Comparison of ENCODE assay signal across 8 cellular contexts in the genomic region with DNA sequence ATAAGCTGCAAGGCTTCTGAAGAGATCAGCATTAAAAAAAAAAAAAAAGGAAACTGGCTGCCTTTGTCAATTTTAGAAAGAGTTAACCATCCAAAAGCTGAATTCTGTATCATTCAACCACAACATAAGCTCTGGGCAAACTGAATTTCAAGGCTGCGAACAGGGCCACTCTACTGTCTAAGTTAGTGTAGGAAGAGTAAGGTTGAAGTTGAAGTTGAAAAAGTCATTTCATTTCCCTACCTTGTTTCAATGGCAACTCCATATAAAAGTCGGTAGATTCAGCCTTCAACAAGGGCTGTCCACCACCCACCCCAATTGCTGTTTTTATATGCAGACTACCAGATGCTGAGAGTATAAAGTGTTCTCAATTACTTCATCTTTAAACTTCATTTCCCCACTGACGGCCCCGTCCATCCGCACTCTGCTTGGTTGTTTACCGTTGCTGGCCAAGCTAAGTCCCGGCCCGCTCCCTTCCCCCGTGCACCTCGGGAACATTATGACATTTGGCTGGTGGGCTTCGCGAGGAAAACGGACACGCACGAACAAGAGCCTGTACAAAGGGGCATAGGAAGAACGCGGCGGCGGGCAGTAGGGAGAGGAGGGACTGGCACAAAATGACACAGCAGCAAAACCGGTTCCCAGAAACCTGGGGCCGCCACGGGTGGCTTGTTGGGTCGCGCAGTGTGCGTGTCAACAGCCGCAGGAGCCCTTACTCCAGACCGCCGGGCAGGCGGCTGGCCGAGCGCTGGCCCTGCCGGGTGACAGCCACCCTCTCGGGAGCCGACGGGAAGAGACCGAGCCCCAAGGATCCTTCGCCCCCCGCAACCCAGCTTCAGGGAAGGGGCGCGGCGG. TPM values are rescaled to one million over a fixed set of nuclear protein-coding genes. Genes with fewer than 3 reads are reported as not detected.
DNase-seq lines count a peak whose midpoint lies in the region; ATAC-seq and TF ChIP-seq lines count a peak whose summit lies in the region.

No MANE protein-coding gene starts in this region.

- intact Hi-C loops in Calu3 (cut with micrococcal nuclease; ENCODE audit: unreplicated experiment), result loop anchor here (5.0 kb wide), 1 partner anchor 110 kb away; a partner anchor contains a TSS

- no peak overlapping the region for H2BK12ac ChIP-seq in mesenchymal stem cell (ENCODE audit: low read length in 2 of 2)

- no peak for TF ChIP-seq CTCF in Calu3 (IDR thresholded peaks at IDR 0.05; ENCODE audit: unreplicated experiment)
- no peak for TF ChIP-seq CTCF in WTC11 (IDR thresholded peaks at IDR 0.05)

- H3K27me3 Mint-ChIP-seq in Calu3 (ENCODE audit: unreplicated experiment), result no peaks in the 10 kb centered on the region
- peaks cover 13% of the 10 kb centered on the region for H3K27me3 Mint-ChIP-seq in WTC11 (ENCODE audit: low read depth)
- H3K27me3 Mint-ChIP-seq in effector memory CD8-positive, alpha-beta T cell, result no peaks in the 10 kb centered on the region

- H3K4me1 Mint-ChIP-seq in Calu3 (ENCODE audit: low read depth, unreplicated experiment) (peaks cover 18% of the 10 kb centered on the region), WTC11 (peaks cover 32% of the 10 kb centered on the region)
- H3K4me1 Mint-ChIP-seq in effector memory CD8-positive, alpha-beta T cell (ENCODE audit: low read depth in 2 of 2), result peaks cover 40 to 44% of the 10 kb centered on the region in 2 donors

- POLR2A ChIA-PET in WTC11 (lab: Charles Lee), result interaction anchor here (0.9 to 2.9 kb wide), 3 partner anchors 23 to 272 kb away, joined by 3 to 28 read pairs (median 4); a partner anchor contains a TSS

- H2BK15ac ChIP-seq in mesenchymal stem cell (ENCODE audit: low read depth, poor library complexity, severe bottlenecking), result peak overlapping the region; percentile 48

- H3K4ac ChIP-seq in mesenchymal stem cell (ENCODE audit: low read depth in 1 of 2, low read length in 2 of 2), result no peak overlapping the region

- H3K9me3 Mint-ChIP-seq in Calu3 (ENCODE audit: low read depth, unreplicated experiment) (no peaks in the 10 kb centered on the region), WTC11 (no peaks in the 10 kb centered on the region)
- no peaks in the 10 kb centered on the region for H3K9me3 Mint-ChIP-seq in effector memory CD8-positive, alpha-beta T cell

- peak; percentile 15 for ATAC-seq in GM19452 (IDR thresholded peaks at IDR 0.05; ENCODE audit: unreplicated experiment)
- ATAC-seq in WTC11, result no peak; the same call in 1 of the 2 replicates
- no peak for ATAC-seq in effector memory CD8-positive, alpha-beta T cell (replicated peaks)

- no peak overlapping the region for H4K91ac ChIP-seq in mesenchymal stem cell (ENCODE audit: low read length)

- peak; percentile 49 for DNase-seq in Calu3
- peak; percentile 22 for DNase-seq in HS-27A (ENCODE audit: low read depth)
- peak; percentile 33 for DNase-seq in WTC11 (ENCODE audit: low spot score)
- peak in 2 of 3 experiments; percentile 12 to 13 for DNase-seq in effector memory CD8-positive, alpha-beta T cell
- DNase-seq in mesenchymal stem cell, result peak; percentile 72
- no peak for DNase-seq in NCI-H2196 (lab: John Stamatoyannopoulos, UW; ENCODE audit: unreplicated experiment)

- H3K36me3 ChIP-seq in mesenchymal stem cell (ENCODE audit: control insufficient read depth in 1 of 2, insufficient read depth in 2 of 2, low read depth in 1 of 2, low read length in 2 of 2), result no peaks in the 10 kb centered on the region
- no peaks in the 10 kb centered on the region for H3K36me3 ChIP-seq in subcutaneous abdominal adipose tissue (ENCODE audit: control insufficient read depth in 5 of 5, insufficient read depth in 5 of 5, low read length in 5 of 5)

- TSS peak; percentile 42 for BruUV-seq in Calu3 (replicated peaks; lab: Mats Ljungman, UMichigan)

- no peak overlapping the region for H2BK5ac ChIP-seq in mesenchymal stem cell (ENCODE audit: low read depth, low read length, poor library complexity, severe bottlenecking)

- peak overlapping the region; percentile 33 for H2AFZ ChIP-seq in mesenchymal stem cell (ENCODE audit: low read depth, low read length)

- H3K36me3 Mint-ChIP-seq in Calu3 (ENCODE audit: insufficient read depth, unreplicated experiment) (peaks cover 40% of the 10 kb centered on the region), WTC11 (no peaks in the 10 kb centered on the region)
- H3K36me3 Mint-ChIP-seq in effector memory CD8-positive, alpha-beta T cell (ENCODE audit: insufficient read depth), result peaks cover 24% of the 10 kb centered on the region

- no peaks in the 10 kb centered on the region for H3K9me3 ChIP-seq in mesenchymal stem cell (ENCODE audit: control insufficient read depth, low read length)
- no peaks in the 10 kb centered on the region for H3K9me3 ChIP-seq in subcutaneous abdominal adipose tissue (ENCODE audit: control insufficient read depth in 5 of 5, low read length in 5 of 5)

- no peak overlapping the region for H3K14ac ChIP-seq in mesenchymal stem cell (ENCODE audit: low read length in 2 of 2)

- no peak overlapping the region for H3K23ac ChIP-seq in mesenchymal stem cell (ENCODE audit: low read length in 2 of 2)

- H3K4me1 ChIP-seq in mesenchymal stem cell (ENCODE audit: control insufficient read depth, insufficient read depth, low read depth, low read length), result peaks cover 2% of the 10 kb centered on the region
- peaks cover 6 to 36% (median 32%) of the 10 kb centered on the region in 5 donors for H3K4me1 ChIP-seq in subcutaneous abdominal adipose tissue (ENCODE audit: control insufficient read depth in 5 of 5, insufficient read depth in 5 of 5, low read length in 5 of 5)

- peak overlapping the region; percentile 12 to 41 for H3K18ac ChIP-seq in mesenchymal stem cell (ENCODE audit: low read depth in 1 of 2, low read length in 2 of 2)

- no peak overlapping the region for H4K8ac ChIP-seq in mesenchymal stem cell (ENCODE audit: low read length)

- H3K27me3 ChIP-seq in mesenchymal stem cell (ENCODE audit: control insufficient read depth in 1 of 2, insufficient read depth in 1 of 2, low read length in 2 of 2) (no peaks in the 10 kb centered on the region), subcutaneous abdominal adipose tissue (ENCODE audit: control insufficient read depth in 5 of 5, insufficient read depth in 4 of 5, low read length in 5 of 5) (no peaks in the 10 kb centered on the region)

- H3K27ac ChIP-seq in mesenchymal stem cell (ENCODE audit: low read length, poor library complexity, severe bottlenecking), result no peak overlapping the region
- peak overlapping the region; percentile 41 for H3K27ac ChIP-seq in subcutaneous abdominal adipose tissue (ENCODE audit: low read depth, low read length)

- H3K4me3 Mint-ChIP-seq in Calu3 (ENCODE audit: low read depth, unreplicated experiment), result peak overlapping the region; percentile 93
- H3K4me3 Mint-ChIP-seq in WTC11, result peak overlapping the region; percentile 92
- H3K4me3 Mint-ChIP-seq in effector memory CD8-positive, alpha-beta T cell, result peak overlapping the region; percentile 99

- CTCF ChIA-PET in Calu3 (lab: Charles Lee) (interaction anchor here (0.7 kb wide), 1 partner anchor 62 kb away, joined by 3 read pairs; no protein-coding TSS in a partner anchor), WTC11 (lab: Charles Lee) (interaction anchor here (0.7 to 1.3 kb wide), 3 partner anchors 12 to 272 kb away, joined by 3 to 6 read pairs (median 4); a partner anchor contains a TSS)

- H3K9ac ChIP-seq in mesenchymal stem cell (ENCODE audit: low read length) (peak overlapping the region; percentile 99), subcutaneous abdominal adipose tissue (ENCODE audit: low read length in 5 of 5) (peak overlapping the region in 4 of 5 donors; percentile 68 to 84 (median 84))

- H3K4me3 ChIP-seq in mesenchymal stem cell (ENCODE audit: insufficient read depth in 1 of 2, low read depth in 1 of 2, low read length in 2 of 2), result peak overlapping the region; percentile 80 to 95
- H3K4me3 ChIP-seq in subcutaneous abdominal adipose tissue (ENCODE audit: low read depth in 1 of 5, low read length in 5 of 5), result peak overlapping the region; percentile 70 to 93 (median 80)

- WGBS in mesenchymal stem cell, result under 1% methylated on average over 39 of the region's 41 CpGs

- H2BK120ac ChIP-seq in mesenchymal stem cell (ENCODE audit: low read depth, low read length), result no peak overlapping the region

- peak overlapping the region; percentile 86 for H3K27ac Mint-ChIP-seq in Calu3 (ENCODE audit: unreplicated experiment)
- H3K27ac Mint-ChIP-seq in WTC11, result peak overlapping the region; percentile 54; the same call in 1 of the 2 replicates
- peak overlapping the region; percentile 99 for H3K27ac Mint-ChIP-seq in effector memory CD8-positive, alpha-beta T cell

- no peak overlapping the region for H2AK5ac ChIP-seq in mesenchymal stem cell (ENCODE audit: low read length, severe bottlenecking)

- H3K79me1 ChIP-seq in mesenchymal stem cell (replicated peaks; ENCODE audit: low read length, poor library complexity, severe bottlenecking), result peaks cover 4% of the 10 kb centered on the region

- H3K4me2 ChIP-seq in mesenchymal stem cell (ENCODE audit: low read length, poor library complexity, severe bottlenecking), result peak overlapping the region; percentile 73

TF ChIP-seq in WTC11, 78 proteins besides CTCF, POLR2A, EP300 and RAD21 (continues in another document):
- TF ChIP-seq TP53 (CRISPR knock-in tag; IDR thresholded peaks at IDR 0.05), result no peak
- no peak for TF ChIP-seq KAT7 (CRISPR knock-in tag; IDR thresholded peaks at IDR 0.05; ENCODE audit: borderline replicate concordance)
- TF ChIP-seq, protein P1, sequence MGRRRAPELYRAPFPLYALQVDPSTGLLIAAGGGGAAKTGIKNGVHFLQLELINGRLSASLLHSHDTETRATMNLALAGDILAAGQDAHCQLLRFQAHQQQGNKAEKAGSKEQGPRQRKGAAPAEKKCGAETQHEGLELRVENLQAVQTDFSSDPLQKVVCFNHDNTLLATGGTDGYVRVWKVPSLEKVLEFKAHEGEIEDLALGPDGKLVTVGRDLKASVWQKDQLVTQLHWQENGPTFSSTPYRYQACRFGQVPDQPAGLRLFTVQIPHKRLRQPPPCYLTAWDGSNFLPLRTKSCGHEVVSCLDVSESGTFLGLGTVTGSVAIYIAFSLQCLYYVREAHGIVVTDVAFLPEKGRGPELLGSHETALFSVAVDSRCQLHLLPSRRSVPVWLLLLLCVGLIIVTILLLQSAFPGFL (CRISPR knock-in tag; IDR thresholded peaks at IDR 0.05; ENCODE audit: borderline replicate concordance), result no peak
- TF ChIP-seq TCF7 (CRISPR knock-in tag; IDR thresholded peaks at IDR 0.05; ENCODE audit: low read depth), result no peak
- TF ChIP-seq CBFB (CRISPR knock-in tag; IDR thresholded peaks at IDR 0.05; ENCODE audit: low read depth), result no peak
- no peak for TF ChIP-seq CREM (CRISPR knock-in tag; IDR thresholded peaks at IDR 0.05)
- no peak for TF ChIP-seq GTF2I (CRISPR knock-in tag; conservative IDR thresholded peaks at IDR 0.05)
- TF ChIP-seq SMAD4 (CRISPR knock-in tag; IDR thresholded peaks at IDR 0.05), result no peak

RNA-seq across cellular contexts. Expression of a gene that starts 1.4 kb away (rescaled TPM):
- total RNA-seq in Calu3 (2022) (16.3 and 16.4 TPM in 2 replicates), WTC11 (2021) (11.8 to 13.2 TPM (median 12.7 TPM) in 3 replicates)
- polyA plus RNA-seq in mesenchymal stem cell (2013, experiment 1 of 2), result 8.7 TPM
- 8.6 TPM for polyA plus RNA-seq in mesenchymal stem cell (2013, experiment 2 of 2)

RNA-seq across cellular contexts. Expression of a gene that starts 23.0 kb away (rescaled TPM):
- total RNA-seq in Calu3 (2022) (21.0 and 21.7 TPM in 2 replicates), WTC11 (2021) (26.9 to 30.9 TPM (median 28.7 TPM) in 3 replicates)
- polyA plus RNA-seq in mesenchymal stem cell (2013, experiment 1 of 2), result 41.8 TPM
- polyA plus RNA-seq in mesenchymal stem cell (2013, experiment 2 of 2), result 42.4 TPM
